In the genomic region with DNA sequence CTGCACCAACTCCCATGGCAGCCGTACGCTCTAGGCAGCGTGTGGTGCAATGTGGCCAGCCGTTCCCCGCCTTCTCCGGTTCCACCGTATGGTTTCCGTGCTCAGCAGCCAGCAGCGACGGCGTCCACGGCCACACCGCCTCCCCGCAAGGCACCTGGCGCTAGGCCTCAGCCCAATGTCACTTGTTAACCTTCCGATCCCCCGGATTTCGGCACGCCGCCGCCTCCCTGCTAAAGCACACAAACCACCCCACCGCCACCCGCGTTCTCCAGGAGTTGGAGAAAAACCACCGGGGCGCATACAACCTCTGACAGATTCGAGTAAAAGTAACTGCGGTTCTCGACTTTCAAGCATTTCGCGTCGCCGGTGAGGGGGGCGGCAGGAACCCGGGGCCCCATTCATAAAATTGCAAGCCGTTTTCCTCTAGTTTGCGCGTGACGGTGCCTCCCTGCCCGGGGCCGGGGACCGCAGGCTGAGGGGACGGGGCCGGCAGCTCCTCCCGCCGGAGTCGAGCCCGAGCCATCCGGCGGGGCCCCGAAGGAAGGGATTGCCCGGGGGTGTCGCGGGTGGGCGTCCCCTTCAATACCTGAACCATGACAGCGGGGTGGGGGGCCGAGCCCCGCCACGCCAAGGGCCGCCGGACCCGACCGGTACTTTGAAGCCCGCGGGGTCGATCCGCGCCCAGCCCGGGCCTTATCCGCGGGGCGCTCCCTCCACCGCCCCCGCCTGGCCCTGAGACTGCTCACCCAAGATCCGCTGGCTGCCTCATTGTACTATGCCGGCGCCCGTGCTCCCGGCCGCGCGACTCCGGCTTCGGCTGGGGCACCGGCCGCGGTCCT, we compare ENCODE assay signal across 1 cellular context.
TF ChIP-seq lines count a peak whose summit lies in the region.

A gene with protein sequence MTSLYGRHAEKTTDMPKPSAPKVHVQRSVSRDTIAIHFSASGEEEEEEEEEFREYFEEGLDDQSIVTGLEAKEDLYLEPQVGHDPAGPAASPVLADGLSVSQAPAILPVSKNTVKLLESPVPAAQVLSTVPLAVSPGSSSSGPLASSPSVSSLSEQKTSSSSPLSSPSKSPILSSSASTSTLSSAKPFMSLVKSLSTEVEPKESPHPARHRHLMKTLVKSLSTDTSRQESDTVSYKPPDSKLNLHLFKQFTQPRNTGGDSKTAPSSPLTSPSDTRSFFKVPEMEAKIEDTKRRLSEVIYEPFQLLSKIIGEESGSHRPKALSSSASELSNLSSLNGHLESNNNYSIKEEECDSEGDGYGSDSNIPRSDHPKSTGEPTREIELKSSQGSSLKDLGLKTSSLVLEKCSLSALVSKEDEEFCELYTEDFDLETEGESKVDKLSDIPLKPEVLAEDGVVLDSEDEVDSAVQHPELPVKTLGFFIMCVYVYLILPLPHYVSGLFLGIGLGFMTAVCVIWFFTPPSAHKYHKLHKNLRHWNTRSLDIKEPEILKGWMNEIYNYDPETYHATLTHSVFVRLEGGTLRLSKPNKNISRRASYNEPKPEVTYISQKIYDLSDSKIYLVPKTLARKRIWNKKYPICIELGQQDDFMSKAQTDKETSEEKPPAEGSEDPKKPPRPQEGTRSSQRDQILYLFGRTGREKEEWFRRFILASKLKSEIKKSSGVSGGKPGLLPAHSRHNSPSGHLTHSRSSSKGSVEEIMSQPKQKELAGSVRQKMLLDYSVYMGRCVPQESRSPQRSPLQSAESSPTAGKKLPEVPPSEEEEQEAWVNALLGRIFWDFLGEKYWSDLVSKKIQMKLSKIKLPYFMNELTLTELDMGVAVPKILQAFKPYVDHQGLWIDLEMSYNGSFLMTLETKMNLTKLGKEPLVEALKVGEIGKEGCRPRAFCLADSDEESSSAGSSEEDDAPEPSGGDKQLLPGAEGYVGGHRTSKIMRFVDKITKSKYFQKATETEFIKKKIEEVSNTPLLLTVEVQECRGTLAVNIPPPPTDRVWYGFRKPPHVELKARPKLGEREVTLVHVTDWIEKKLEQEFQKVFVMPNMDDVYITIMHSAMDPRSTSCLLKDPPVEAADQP (minus strand): TSS at position 839 of the 839 bp plus-strand sequence. CDS start 49,043 bp downstream, outside the sequence.

TF ChIP-seq in HepG2, 621 proteins besides CTCF, POLR2A, EP300 and RAD21 (continued from another document and continues in another):
- TF ChIP-seq, protein P1, sequence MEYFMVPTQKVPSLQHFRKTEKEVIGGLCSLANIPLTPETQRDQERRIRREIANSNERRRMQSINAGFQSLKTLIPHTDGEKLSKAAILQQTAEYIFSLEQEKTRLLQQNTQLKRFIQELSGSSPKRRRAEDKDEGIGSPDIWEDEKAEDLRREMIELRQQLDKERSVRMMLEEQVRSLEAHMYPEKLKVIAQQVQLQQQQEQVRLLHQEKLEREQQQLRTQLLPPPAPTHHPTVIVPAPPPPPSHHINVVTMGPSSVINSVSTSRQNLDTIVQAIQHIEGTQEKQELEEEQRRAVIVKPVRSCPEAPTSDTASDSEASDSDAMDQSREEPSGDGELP (IDR thresholded peaks at IDR 0.05; ENCODE audit: borderline replicate concordance, low read depth) = no peak
- no peak for TF ChIP-seq YY1 (IDR thresholded peaks at IDR 0.05; ENCODE audit: insufficient read depth, insufficient replicate concordance, low read depth, low read length)
- no peak for TF ChIP-seq SMAD9 (CRISPR knock-in tag; IDR thresholded peaks at IDR 0.05)
- no peak for TF ChIP-seq SIN3B (IDR thresholded peaks at IDR 0.05; ENCODE audit: low read length)
- TF ChIP-seq PHF21A (CRISPR knock-in tag; IDR thresholded peaks at IDR 0.05) = no peak; the same call in 1 of the 2 replicates
- TF ChIP-seq DMAP1 (CRISPR knock-in tag; IDR thresholded peaks at IDR 0.05) = peak; percentile 78; the same call in 1 of the 2 replicates
- TF ChIP-seq ZNF766 (CRISPR knock-in tag; IDR thresholded peaks at IDR 0.05; ENCODE audit: borderline replicate concordance) = 0 out of 2 replicates have a peak, but pooled peaks have one; percentile 23
- TF ChIP-seq ZNF251 (CRISPR knock-in tag; IDR thresholded peaks at IDR 0.05) = no peak
- peak; percentile 28; the same call in 1 of the 2 replicates for TF ChIP-seq WIZ (CRISPR knock-in tag; IDR thresholded peaks at IDR 0.05)
- TF ChIP-seq ETV5 (CRISPR knock-in tag; IDR thresholded peaks at IDR 0.05; ENCODE audit: borderline replicate concordance) = no peak
- TF ChIP-seq, protein P2, sequence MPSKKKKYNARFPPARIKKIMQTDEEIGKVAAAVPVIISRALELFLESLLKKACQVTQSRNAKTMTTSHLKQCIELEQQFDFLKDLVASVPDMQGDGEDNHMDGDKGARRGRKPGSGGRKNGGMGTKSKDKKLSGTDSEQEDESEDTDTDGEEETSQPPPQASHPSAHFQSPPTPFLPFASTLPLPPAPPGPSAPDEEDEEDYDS (CRISPR knock-in tag; IDR thresholded peaks at IDR 0.05) = no peak
- TF ChIP-seq, protein P3, sequence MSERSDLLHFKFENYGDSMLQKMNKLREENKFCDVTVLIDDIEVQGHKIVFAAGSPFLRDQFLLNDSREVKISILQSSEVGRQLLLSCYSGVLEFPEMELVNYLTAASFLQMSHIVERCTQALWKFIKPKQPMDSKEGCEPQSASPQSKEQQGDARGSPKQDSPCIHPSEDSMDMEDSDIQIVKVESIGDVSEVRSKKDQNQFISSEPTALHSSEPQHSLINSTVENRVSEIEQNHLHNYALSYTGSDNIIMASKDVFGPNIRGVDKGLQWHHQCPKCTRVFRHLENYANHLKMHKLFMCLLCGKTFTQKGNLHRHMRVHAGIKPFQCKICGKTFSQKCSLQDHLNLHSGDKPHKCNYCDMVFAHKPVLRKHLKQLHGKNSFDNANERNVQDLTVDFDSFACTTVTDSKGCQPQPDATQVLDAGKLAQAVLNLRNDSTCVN (CRISPR knock-in tag; IDR thresholded peaks at IDR 0.05; ENCODE audit: borderline replicate concordance) = 0 out of 2 replicates have a peak, but pooled peaks have one; percentile 14
- 0 out of 2 replicates have a peak, but pooled peaks have one; percentile 11 for TF ChIP-seq MAZ (IDR thresholded peaks at IDR 0.05; ENCODE audit: borderline replicate concordance, low read depth, low read length)
- no peak for TF ChIP-seq MAZ (CRISPR knock-in tag; IDR thresholded peaks at IDR 0.05; ENCODE audit: low read depth)
- TF ChIP-seq JUNB (CRISPR knock-in tag; IDR thresholded peaks at IDR 0.05; ENCODE audit: borderline replicate concordance) = no peak
- peak; percentile 95 for TF ChIP-seq ZFY (CRISPR knock-in tag; IDR thresholded peaks at IDR 0.05)
- TF ChIP-seq, protein P4, sequence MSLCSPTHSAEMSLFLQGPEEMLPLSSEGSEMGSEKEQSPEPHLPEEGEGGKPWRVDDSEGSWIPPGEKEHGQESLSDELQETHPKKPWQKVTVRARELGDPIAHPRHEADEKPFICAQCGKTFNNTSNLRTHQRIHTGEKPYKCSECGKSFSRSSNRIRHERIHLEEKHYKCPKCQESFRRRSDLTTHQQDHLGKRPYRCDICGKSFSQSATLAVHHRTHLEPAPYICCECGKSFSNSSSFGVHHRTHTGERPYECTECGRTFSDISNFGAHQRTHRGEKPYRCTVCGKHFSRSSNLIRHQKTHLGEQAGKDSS (CRISPR knock-in tag; IDR thresholded peaks at IDR 0.05; ENCODE audit: borderline replicate concordance, low read depth) = peak; percentile 46; the same call in 1 of the 2 replicates
- TF ChIP-seq SOX13 (IDR thresholded peaks at IDR 0.05) = no peak
- 0 out of 4 replicates have a peak, but pooled peaks of 1 of the 2 experiments have one; percentile 7 for TF ChIP-seq SOX13 (CRISPR knock-in tag; conservative IDR thresholded peaks at IDR 0.05 in 1 of 2, IDR thresholded peaks at IDR 0.05 in 1 of 2)
- peak; percentile 31 for TF ChIP-seq SKI (IDR thresholded peaks at IDR 0.05; ENCODE audit: partially characterized antibody)
- TF ChIP-seq, protein P5, sequence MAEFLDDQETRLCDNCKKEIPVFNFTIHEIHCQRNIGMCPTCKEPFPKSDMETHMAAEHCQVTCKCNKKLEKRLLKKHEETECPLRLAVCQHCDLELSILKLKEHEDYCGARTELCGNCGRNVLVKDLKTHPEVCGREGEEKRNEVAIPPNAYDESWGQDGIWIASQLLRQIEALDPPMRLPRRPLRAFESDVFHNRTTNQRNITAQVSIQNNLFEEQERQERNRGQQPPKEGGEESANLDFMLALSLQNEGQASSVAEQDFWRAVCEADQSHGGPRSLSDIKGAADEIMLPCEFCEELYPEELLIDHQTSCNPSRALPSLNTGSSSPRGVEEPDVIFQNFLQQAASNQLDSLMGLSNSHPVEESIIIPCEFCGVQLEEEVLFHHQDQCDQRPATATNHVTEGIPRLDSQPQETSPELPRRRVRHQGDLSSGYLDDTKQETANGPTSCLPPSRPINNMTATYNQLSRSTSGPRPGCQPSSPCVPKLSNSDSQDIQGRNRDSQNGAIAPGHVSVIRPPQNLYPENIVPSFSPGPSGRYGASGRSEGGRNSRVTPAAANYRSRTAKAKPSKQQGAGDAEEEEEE (CRISPR knock-in tag; IDR thresholded peaks at IDR 0.05; ENCODE audit: borderline replicate concordance) = 0 out of 2 replicates have a peak, but pooled peaks have one; percentile 55
- TF ChIP-seq, protein P6, sequence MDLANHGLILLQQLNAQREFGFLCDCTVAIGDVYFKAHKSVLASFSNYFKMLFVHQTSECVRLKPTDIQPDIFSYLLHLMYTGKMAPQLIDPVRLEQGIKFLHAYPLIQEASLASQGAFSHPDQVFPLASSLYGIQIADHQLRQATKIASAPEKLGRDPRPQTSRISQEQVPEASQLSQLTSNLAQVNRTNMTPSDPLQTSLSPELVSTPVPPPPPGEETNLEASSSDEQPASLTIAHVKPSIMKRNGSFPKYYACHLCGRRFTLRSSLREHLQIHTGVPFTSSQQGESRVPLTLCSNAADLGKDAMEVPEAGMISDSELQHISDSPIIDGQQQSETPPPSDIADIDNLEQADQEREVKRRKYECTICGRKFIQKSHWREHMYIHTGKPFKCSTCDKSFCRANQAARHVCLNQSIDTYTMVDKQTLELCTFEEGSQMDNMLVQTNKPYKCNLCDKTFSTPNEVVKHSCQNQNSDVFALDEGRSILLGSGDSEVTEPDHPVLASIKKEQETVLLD (CRISPR knock-in tag; IDR thresholded peaks at IDR 0.05; ENCODE audit: low read depth) = peak; percentile 88
- no peak for TF ChIP-seq FOXA1 (IDR thresholded peaks at IDR 0.05)
- TF ChIP-seq FOXA1 (CRISPR knock-in tag; IDR thresholded peaks at IDR 0.05) = peak; percentile 45
- no peak for TF ChIP-seq HOXA9 (CRISPR knock-in tag; IDR thresholded peaks at IDR 0.05; ENCODE audit: borderline replicate concordance)
- TF ChIP-seq ZNF296 (CRISPR knock-in tag; conservative IDR thresholded peaks at IDR 0.05) = peak; percentile 95
- TF ChIP-seq ZNF768 (CRISPR knock-in tag; IDR thresholded peaks at IDR 0.05) = peak; percentile 49; the same call in 1 of the 2 replicates
- TF ChIP-seq TBX2 (CRISPR knock-in tag; IDR thresholded peaks at IDR 0.05; ENCODE audit: borderline replicate concordance) = no peak; the same call in 1 of the 2 replicates
- TF ChIP-seq ZNF24 (IDR thresholded peaks at IDR 0.05) = no peak
- TF ChIP-seq ZSCAN29 (CRISPR knock-in tag; conservative IDR thresholded peaks at IDR 0.05) = peak; percentile 81
- no peak for TF ChIP-seq ZKSCAN5 (CRISPR knock-in tag; IDR thresholded peaks at IDR 0.05)
- TF ChIP-seq ZNF34 (CRISPR knock-in tag; IDR thresholded peaks at IDR 0.05; ENCODE audit: borderline replicate concordance) = peak; percentile 43; the same call in 1 of the 2 replicates
- TF ChIP-seq MTF2 (CRISPR knock-in tag; IDR thresholded peaks at IDR 0.05; ENCODE audit: borderline replicate concordance) = no peak
- peak; percentile 71 for TF ChIP-seq ZNF777 (CRISPR knock-in tag; IDR thresholded peaks at IDR 0.05)
- no peak for TF ChIP-seq GFI1 (CRISPR knock-in tag; IDR thresholded peaks at IDR 0.05; ENCODE audit: borderline replicate concordance)
- TF ChIP-seq NFATC3 (CRISPR knock-in tag; IDR thresholded peaks at IDR 0.05) = 0 out of 2 replicates have a peak, but pooled peaks have one; percentile 73
- TF ChIP-seq ZFYVE20 (CRISPR knock-in tag; IDR thresholded peaks at IDR 0.05; ENCODE audit: borderline replicate concordance, low read depth) = 0 out of 2 replicates have a peak, but pooled peaks have one; percentile 18
- TF ChIP-seq TBL1XR1 (IDR thresholded peaks at IDR 0.05; ENCODE audit: borderline replicate concordance, low read length, partially characterized antibody) = no peak
- TF ChIP-seq ZNF446 (CRISPR knock-in tag; IDR thresholded peaks at IDR 0.05) = 0 out of 2 replicates have a peak, but pooled peaks have one; percentile 53
- TF ChIP-seq THAP11 (CRISPR knock-in tag; IDR thresholded peaks at IDR 0.05) = peak; percentile 38
- TF ChIP-seq HNRNPH1 (optimal IDR thresholded peaks at IDR 0.05; ENCODE audit: low read depth, low read length) = no peak
- no peak for TF ChIP-seq KDM6A (CRISPR knock-in tag; IDR thresholded peaks at IDR 0.05; ENCODE audit: low read depth)
- TF ChIP-seq, protein P7, sequence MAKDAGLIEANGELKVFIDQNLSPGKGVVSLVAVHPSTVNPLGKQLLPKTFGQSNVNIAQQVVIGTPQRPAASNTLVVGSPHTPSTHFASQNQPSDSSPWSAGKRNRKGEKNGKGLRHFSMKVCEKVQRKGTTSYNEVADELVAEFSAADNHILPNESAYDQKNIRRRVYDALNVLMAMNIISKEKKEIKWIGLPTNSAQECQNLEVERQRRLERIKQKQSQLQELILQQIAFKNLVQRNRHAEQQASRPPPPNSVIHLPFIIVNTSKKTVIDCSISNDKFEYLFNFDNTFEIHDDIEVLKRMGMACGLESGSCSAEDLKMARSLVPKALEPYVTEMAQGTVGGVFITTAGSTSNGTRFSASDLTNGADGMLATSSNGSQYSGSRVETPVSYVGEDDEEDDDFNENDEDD (CRISPR knock-in tag; IDR thresholded peaks at IDR 0.05; ENCODE audit: borderline replicate concordance) = peak; percentile 57; the same call in 1 of the 2 replicates
- TF ChIP-seq TCF7L2 (IDR thresholded peaks at IDR 0.05; ENCODE audit: low read depth, low read length) = no peak
- TF ChIP-seq TRIM24 (CRISPR knock-in tag; IDR thresholded peaks at IDR 0.05) = no peak
- TF ChIP-seq FOXK1 (CRISPR knock-in tag; IDR thresholded peaks at IDR 0.05; ENCODE audit: borderline replicate concordance, low read depth) = no peak
- TF ChIP-seq, protein P8, sequence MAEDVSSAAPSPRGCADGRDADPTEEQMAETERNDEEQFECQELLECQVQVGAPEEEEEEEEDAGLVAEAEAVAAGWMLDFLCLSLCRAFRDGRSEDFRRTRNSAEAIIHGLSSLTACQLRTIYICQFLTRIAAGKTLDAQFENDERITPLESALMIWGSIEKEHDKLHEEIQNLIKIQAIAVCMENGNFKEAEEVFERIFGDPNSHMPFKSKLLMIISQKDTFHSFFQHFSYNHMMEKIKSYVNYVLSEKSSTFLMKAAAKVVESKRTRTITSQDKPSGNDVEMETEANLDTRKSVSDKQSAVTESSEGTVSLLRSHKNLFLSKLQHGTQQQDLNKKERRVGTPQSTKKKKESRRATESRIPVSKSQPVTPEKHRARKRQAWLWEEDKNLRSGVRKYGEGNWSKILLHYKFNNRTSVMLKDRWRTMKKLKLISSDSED (CRISPR knock-in tag; IDR thresholded peaks at IDR 0.05) = peak; percentile 65; the same call in 1 of the 2 replicates
- no peak for TF ChIP-seq ZNF839 (CRISPR knock-in tag; IDR thresholded peaks at IDR 0.05; ENCODE audit: borderline replicate concordance)
- no peak for TF ChIP-seq ZNF343 (CRISPR knock-in tag; IDR thresholded peaks at IDR 0.05)
